In the genomic region with DNA sequence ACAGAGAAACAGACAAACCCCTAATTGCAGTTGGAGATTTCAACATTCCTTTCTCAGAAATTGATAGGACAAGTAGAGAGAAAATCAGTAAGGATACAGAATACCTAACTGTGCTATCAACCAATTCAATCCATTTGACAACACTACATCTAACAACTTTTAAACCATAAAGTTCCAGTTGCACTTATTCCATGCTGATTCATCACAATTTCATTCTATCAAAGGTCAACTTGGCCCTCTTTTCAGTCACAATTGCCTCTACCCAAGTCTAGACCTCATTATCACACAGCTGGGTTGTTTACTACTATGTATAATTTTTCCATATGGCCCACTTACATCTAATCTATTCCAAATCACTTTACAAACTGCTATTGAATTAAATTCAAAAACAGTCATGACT, we compare ENCODE assay signal across 10 cellular contexts.
"Had no signal": no experiment of that assay in that cellular context is flagged by ENCODE, and none has a peak within 500 bp of the region (broad histone marks: within the 10 kb centered on the region; RNA-seq: fewer than 3 reads in every experiment).

No MANE protein-coding gene starts in this region.

- ATAC-seq: HCT116 had no signal

- H3K9me3 ChIP-seq: HAP-1 had no signal

- H3K4me1 ChIP-seq: HAP-1 had no signal

- H3K27ac ChIP-seq: GM23248, KMS-11 had no signal

- DNase-seq: GM23248, GOT3, H7, HFFc6, Karpas-422, KBM-7 had no signal

- FAIRE-seq: HTR-8/SVneo had no signal

- H3K36me3 ChIP-seq: HAP-1 had no signal

- H3K4me2 ChIP-seq: KMS-11 had no signal

- H2AFZ ChIP-seq: GM23248 had no signal

- H3K9ac ChIP-seq: GM23248, KMS-11 had no signal

- H3K4me3 ChIP-seq: GM23248, HAP-1 had no signal
